ENCODE assay signal across 9 cellular contexts in genomic region chr22:38503021-38503420, GRCh38. TPM values are rescaled to one million over a fixed set of nuclear protein-coding genes. Genes with fewer than 3 reads are reported as not detected.
A peak's percentile ranks its signal among the peaks of the same experiment; 100 is the strongest.
DNase-seq lines count a peak whose midpoint lies in the region; ATAC-seq, FAIRE-seq and TF ChIP-seq lines count a peak whose summit lies in the region.
"Had no signal": no experiment of that assay in that cellular context is flagged by ENCODE, and none has a peak within 500 bp of the region (broad histone marks: within the 10 kb centered on the region; RNA-seq: fewer than 3 reads in every experiment).

No MANE protein-coding gene starts in this region.

- POLR2A ChIA-PET in CD4-positive, alpha-beta T cell (lab: Charles Lee) = interaction anchor here (0.6 to 2.7 kb wide), 5 partner anchors 13 to 67 kb away, joined by 4 to 15 read pairs (median 10); partner anchors contain the start of gene DMC1

- H3K27me3 Mint-ChIP-seq in CD4-positive, alpha-beta T cell = no peaks in the 10 kb centered on the region
- H3K27me3 Mint-ChIP-seq in effector memory CD8-positive, alpha-beta T cell = no peaks in the 10 kb centered on the region

- H3K27me3 ChIP-seq in CD4-positive, alpha-beta T cell (ENCODE audit: control insufficient read depth, insufficient read depth, low read length) = no peaks in the 10 kb centered on the region
- no peaks in the 10 kb centered on the region for H3K27me3 ChIP-seq in neutrophil

- intact Hi-C loops in CD4-positive, alpha-beta T cell (cut with DNase I, micrococcal nuclease) = loop anchor here (2.0 to 10.0 kb wide), 4 partner anchors 18 to 182 kb away; partner anchors contain the start of genes CBY1 (in 1 of the 2), FAM227A (in 1 of the 2) and TOMM22 (in 1 of the 2)

- H3K4me3 ChIP-seq in NB4 (ENCODE audit: low read depth, low read length) = peak overlapping the region; percentile 100
- H3K4me3 ChIP-seq in neutrophil (ENCODE audit: low read depth in 1 of 2, low read length in 1 of 2) = peak overlapping the region in 1 of 2 experiments; percentile 1

- CTCF ChIA-PET in CD4-positive, alpha-beta T cell (lab: Charles Lee) = no interaction called here

- H3K4me3 Mint-ChIP-seq in CD4-positive, alpha-beta T cell = peak overlapping the region; percentile 99
- H3K4me3 Mint-ChIP-seq in effector memory CD8-positive, alpha-beta T cell = peak overlapping the region; percentile 99 to 100

- H3K4me1 ChIP-seq in neutrophil (ENCODE audit: control insufficient read depth in 1 of 2, insufficient read depth in 1 of 2, low read depth in 1 of 2, low read length in 1 of 2) = peaks cover 42 to 46% of the 10 kb centered on the region in 2 experiments

- no peak for DNase-seq in CD4-positive, alpha-beta T cell
- DNase-seq in NB4 (ENCODE audit: low read depth) (no peak), HTR-8/SVneo (ENCODE audit: insufficient read length, low spot score) (no peak), NCI-H2171 (lab: John Stamatoyannopoulos, UW) (no peak), retina (no peak), NCI-H82 (lab: John Stamatoyannopoulos, UW) (no peak)
- no peak for DNase-seq in effector memory CD8-positive, alpha-beta T cell
- DNase-seq: NCI-H510A had no signal

- H3K9me3 ChIP-seq in CD4-positive, alpha-beta T cell (ENCODE audit: control insufficient read depth, low read length) = no peaks in the 10 kb centered on the region
- no peaks in the 10 kb centered on the region for H3K9me3 ChIP-seq in neutrophil

- peaks cover 45% of the 10 kb centered on the region for H3K36me3 ChIP-seq in neutrophil

- ATAC-seq in CD4-positive, alpha-beta T cell (ENCODE audit: poor library complexity) = no peak
- ATAC-seq in effector memory CD8-positive, alpha-beta T cell (replicated peaks) = no peak

- H3K27ac Mint-ChIP-seq in CD4-positive, alpha-beta T cell = peak overlapping the region; percentile 99
- peak overlapping the region; percentile 100 for H3K27ac Mint-ChIP-seq in effector memory CD8-positive, alpha-beta T cell

- FAIRE-seq in HTR-8/SVneo (lab: Jason Lieb, UNC) = no peak

- no peak overlapping the region for H3K27ac ChIP-seq in CD4-positive, alpha-beta T cell (ENCODE audit: low read depth, low read length)
- H3K27ac ChIP-seq in neutrophil = peak overlapping the region; percentile 96

- H3K36me3 Mint-ChIP-seq in CD4-positive, alpha-beta T cell (ENCODE audit: low read depth) = peaks cover 83% of the 10 kb centered on the region
- peaks cover 90% of the 10 kb centered on the region for H3K36me3 Mint-ChIP-seq in effector memory CD8-positive, alpha-beta T cell (ENCODE audit: insufficient read depth)

- H3K9me3 Mint-ChIP-seq in CD4-positive, alpha-beta T cell = peaks cover 2% of the 10 kb centered on the region
- H3K9me3 Mint-ChIP-seq in effector memory CD8-positive, alpha-beta T cell = peaks cover under 1% of the 10 kb centered on the region in 2 donors

- TF ChIP-seq POLR2A in NB4 (IDR thresholded peaks at IDR 0.05; ENCODE audit: extremely low read depth, insufficient read length) = no peak

- no peak for TF ChIP-seq CTCF in CD4-positive, alpha-beta T cell (IDR thresholded peaks at IDR 0.05)
- TF ChIP-seq CTCF in NB4 (IDR thresholded peaks at IDR 0.05; ENCODE audit: low read depth, low read length) (no peak), neutrophil (IDR thresholded peaks at IDR 0.05) (no peak)

- H3K4me1 Mint-ChIP-seq in CD4-positive, alpha-beta T cell (ENCODE audit: low read depth) = peaks cover 71% of the 10 kb centered on the region
- peaks cover 56 to 63% of the 10 kb centered on the region in 2 donors for H3K4me1 Mint-ChIP-seq in effector memory CD8-positive, alpha-beta T cell (ENCODE audit: low read depth in 2 of 2)

RNA-seq across cellular contexts. Expression of gene DDX17, which starts 3.1 kb away (rescaled TPM):
- 100 to 1,000 TPM; 454 to 462 TPM for total RNA-seq in CD4-positive, alpha-beta T cell

RNA-seq across cellular contexts. Expression of gene KDELR3, which starts 35.1 kb away (rescaled TPM):
- total RNA-seq in CD4-positive, alpha-beta T cell = not detected

RNA-seq across cellular contexts. Expression of gene KCNJ4, which starts 48.0 kb away (rescaled TPM):
- not detected for total RNA-seq in CD4-positive, alpha-beta T cell
